3 cellular contexts compared by ENCODE assay signal in the genomic region with DNA sequence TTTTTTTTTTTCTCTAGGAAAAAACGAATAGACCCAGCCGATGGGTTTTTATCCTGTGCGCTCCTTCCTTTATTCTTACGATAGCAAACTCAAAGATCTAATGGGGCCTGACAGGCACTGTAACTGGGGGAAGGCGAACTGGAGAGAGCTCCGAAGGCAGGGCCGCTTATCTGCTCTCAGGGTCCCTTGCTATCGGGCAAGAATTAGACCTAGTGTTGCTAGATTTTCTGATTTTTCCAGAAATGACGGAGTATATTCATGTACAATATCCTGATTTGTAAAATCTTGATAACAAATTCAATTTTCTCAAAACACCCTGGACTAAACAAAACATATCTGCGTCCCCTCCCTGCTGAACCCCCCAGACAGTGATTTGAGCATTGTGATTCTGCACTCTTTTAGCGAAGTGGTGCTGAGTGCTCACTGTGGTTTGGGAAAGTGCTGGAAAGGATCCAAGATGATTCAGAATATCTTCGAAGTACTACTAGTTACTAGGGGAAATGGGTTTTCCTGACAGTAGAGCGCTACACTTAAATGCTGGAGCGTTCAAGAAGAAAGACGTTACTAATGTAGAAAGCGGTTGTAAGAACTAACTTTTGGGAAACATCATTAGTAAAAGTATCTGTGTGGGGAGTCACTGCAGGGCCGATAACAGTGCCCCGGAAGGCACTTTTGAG.
TF ChIP-seq lines count a peak whose summit lies in the region.

No MANE protein-coding gene starts in this region.

TF ChIP-seq in SK-N-SH, 30 proteins besides CTCF, POLR2A, EP300 and RAD21:
- TF ChIP-seq, protein P1, sequence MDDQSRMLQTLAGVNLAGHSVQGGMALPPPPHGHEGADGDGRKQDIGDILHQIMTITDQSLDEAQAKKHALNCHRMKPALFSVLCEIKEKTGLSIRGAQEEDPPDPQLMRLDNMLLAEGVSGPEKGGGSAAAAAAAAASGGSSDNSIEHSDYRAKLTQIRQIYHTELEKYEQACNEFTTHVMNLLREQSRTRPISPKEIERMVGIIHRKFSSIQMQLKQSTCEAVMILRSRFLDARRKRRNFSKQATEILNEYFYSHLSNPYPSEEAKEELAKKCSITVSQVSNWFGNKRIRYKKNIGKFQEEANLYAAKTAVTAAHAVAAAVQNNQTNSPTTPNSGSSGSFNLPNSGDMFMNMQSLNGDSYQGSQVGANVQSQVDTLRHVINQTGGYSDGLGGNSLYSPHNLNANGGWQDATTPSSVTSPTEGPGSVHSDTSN (IDR thresholded peaks at IDR 0.05): no peak
- TF ChIP-seq GABPA (IDR thresholded peaks at IDR 0.05; ENCODE audit: low read depth): no peak
- TF ChIP-seq MEF2A (IDR thresholded peaks at IDR 0.05; ENCODE audit: borderline replicate concordance, low read depth): no peak
- TF ChIP-seq, protein P2, sequence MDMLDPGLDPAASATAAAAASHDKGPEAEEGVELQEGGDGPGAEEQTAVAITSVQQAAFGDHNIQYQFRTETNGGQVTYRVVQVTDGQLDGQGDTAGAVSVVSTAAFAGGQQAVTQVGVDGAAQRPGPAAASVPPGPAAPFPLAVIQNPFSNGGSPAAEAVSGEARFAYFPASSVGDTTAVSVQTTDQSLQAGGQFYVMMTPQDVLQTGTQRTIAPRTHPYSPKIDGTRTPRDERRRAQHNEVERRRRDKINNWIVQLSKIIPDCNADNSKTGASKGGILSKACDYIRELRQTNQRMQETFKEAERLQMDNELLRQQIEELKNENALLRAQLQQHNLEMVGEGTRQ (IDR thresholded peaks at IDR 0.05; ENCODE audit: borderline replicate concordance, low read depth, low read length): no peak
- no peak for TF ChIP-seq CHD2 (IDR thresholded peaks at IDR 0.05; ENCODE audit: low read length, partially characterized antibody)
- TF ChIP-seq, protein P3, sequence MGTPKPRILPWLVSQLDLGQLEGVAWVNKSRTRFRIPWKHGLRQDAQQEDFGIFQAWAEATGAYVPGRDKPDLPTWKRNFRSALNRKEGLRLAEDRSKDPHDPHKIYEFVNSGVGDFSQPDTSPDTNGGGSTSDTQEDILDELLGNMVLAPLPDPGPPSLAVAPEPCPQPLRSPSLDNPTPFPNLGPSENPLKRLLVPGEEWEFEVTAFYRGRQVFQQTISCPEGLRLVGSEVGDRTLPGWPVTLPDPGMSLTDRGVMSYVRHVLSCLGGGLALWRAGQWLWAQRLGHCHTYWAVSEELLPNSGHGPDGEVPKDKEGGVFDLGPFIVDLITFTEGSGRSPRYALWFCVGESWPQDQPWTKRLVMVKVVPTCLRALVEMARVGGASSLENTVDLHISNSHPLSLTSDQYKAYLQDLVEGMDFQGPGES (IDR thresholded peaks at IDR 0.05; ENCODE audit: low read depth, low read length): no peak
- TF ChIP-seq FOXJ3 (CRISPR knock-in tag; IDR thresholded peaks at IDR 0.05): no peak
- TF ChIP-seq NFIC (IDR thresholded peaks at IDR 0.05; ENCODE audit: borderline replicate concordance): no peak
- TF ChIP-seq ELF1 (IDR thresholded peaks at IDR 0.05): no peak
- TF ChIP-seq, protein P4, sequence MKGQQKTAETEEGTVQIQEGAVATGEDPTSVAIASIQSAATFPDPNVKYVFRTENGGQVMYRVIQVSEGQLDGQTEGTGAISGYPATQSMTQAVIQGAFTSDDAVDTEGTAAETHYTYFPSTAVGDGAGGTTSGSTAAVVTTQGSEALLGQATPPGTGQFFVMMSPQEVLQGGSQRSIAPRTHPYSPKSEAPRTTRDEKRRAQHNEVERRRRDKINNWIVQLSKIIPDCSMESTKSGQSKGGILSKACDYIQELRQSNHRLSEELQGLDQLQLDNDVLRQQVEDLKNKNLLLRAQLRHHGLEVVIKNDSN (IDR thresholded peaks at IDR 0.05; ENCODE audit: borderline replicate concordance, low read depth): no peak
- TF ChIP-seq TAF1 (IDR thresholded peaks at IDR 0.05; ENCODE audit: borderline replicate concordance, low read depth, low read length): no peak
- no peak for TF ChIP-seq POLR2AphosphoS5 (IDR thresholded peaks at IDR 0.05; ENCODE audit: low read depth, low read length)
- TF ChIP-seq TCF12 (IDR thresholded peaks at IDR 0.05): no peak
- TF ChIP-seq FOXM1 (IDR thresholded peaks at IDR 0.05; ENCODE audit: low read depth): no peak
- TF ChIP-seq SIN3A (IDR thresholded peaks at IDR 0.05; ENCODE audit: borderline replicate concordance, low read depth, low read length): no peak

TF ChIP-seq in SK-N-SH treated with all-trans-retinoic acid at 6 μM for 48 hours, 23 proteins besides CTCF, POLR2A, EP300 and RAD21 (continued from another document):
- TF ChIP-seq, protein P5, sequence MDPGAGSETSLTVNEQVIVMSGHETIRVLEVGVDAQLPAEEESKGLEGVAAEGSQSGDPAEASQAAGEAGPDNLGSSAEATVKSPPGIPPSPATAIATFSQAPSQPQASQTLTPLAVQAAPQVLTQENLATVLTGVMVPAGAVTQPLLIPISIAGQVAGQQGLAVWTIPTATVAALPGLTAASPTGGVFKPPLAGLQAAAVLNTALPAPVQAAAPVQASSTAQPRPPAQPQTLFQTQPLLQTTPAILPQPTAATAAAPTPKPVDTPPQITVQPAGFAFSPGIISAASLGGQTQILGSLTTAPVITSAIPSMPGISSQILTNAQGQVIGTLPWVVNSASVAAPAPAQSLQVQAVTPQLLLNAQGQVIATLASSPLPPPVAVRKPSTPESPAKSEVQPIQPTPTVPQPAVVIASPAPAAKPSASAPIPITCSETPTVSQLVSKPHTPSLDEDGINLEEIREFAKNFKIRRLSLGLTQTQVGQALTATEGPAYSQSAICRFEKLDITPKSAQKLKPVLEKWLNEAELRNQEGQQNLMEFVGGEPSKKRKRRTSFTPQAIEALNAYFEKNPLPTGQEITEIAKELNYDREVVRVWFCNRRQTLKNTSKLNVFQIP (CRISPR knock-in tag; IDR thresholded peaks at IDR 0.05; ENCODE audit: borderline replicate concordance, low read depth): no peak
- TF ChIP-seq BACH2 (CRISPR knock-in tag; IDR thresholded peaks at IDR 0.05; ENCODE audit: borderline replicate concordance): no peak
- TF ChIP-seq RARB (CRISPR knock-in tag; IDR thresholded peaks at IDR 0.05): no peak
- no peak for TF ChIP-seq ZFP3 (CRISPR knock-in tag; IDR thresholded peaks at IDR 0.05)
- no peak for TF ChIP-seq ESRRG (CRISPR knock-in tag; IDR thresholded peaks at IDR 0.05)
- no peak for TF ChIP-seq TCF4 (CRISPR knock-in tag; IDR thresholded peaks at IDR 0.05; ENCODE audit: borderline replicate concordance)
- no peak for TF ChIP-seq SNAI2 (CRISPR knock-in tag; IDR thresholded peaks at IDR 0.05)
- TF ChIP-seq, protein P6, sequence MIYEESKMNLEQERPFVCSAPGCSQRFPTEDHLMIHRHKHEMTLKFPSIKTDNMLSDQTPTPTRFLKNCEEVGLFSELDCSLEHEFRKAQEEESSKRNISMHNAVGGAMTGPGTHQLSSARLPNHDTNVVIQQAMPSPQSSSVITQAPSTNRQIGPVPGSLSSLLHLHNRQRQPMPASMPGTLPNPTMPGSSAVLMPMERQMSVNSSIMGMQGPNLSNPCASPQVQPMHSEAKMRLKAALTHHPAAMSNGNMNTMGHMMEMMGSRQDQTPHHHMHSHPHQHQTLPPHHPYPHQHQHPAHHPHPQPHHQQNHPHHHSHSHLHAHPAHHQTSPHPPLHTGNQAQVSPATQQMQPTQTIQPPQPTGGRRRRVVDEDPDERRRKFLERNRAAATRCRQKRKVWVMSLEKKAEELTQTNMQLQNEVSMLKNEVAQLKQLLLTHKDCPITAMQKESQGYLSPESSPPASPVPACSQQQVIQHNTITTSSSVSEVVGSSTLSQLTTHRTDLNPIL (CRISPR knock-in tag; IDR thresholded peaks at IDR 0.05; ENCODE audit: low read depth): no peak
- TF ChIP-seq, protein P7, sequence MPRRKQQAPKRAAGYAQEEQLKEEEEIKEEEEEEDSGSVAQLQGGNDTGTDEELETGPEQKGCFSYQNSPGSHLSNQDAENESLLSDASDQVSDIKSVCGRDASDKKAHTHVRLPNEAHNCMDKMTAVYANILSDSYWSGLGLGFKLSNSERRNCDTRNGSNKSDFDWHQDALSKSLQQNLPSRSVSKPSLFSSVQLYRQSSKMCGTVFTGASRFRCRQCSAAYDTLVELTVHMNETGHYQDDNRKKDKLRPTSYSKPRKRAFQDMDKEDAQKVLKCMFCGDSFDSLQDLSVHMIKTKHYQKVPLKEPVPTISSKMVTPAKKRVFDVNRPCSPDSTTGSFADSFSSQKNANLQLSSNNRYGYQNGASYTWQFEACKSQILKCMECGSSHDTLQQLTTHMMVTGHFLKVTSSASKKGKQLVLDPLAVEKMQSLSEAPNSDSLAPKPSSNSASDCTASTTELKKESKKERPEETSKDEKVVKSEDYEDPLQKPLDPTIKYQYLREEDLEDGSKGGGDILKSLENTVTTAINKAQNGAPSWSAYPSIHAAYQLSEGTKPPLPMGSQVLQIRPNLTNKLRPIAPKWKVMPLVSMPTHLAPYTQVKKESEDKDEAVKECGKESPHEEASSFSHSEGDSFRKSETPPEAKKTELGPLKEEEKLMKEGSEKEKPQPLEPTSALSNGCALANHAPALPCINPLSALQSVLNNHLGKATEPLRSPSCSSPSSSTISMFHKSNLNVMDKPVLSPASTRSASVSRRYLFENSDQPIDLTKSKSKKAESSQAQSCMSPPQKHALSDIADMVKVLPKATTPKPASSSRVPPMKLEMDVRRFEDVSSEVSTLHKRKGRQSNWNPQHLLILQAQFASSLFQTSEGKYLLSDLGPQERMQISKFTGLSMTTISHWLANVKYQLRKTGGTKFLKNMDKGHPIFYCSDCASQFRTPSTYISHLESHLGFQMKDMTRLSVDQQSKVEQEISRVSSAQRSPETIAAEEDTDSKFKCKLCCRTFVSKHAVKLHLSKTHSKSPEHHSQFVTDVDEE (CRISPR knock-in tag; IDR thresholded peaks at IDR 0.05): no peak
- no peak for TF ChIP-seq PPARA (CRISPR knock-in tag; IDR thresholded peaks at IDR 0.05; ENCODE audit: borderline replicate concordance)
- TF ChIP-seq ZFP30 (CRISPR knock-in tag; IDR thresholded peaks at IDR 0.05): no peak
- no peak for TF ChIP-seq ISL1 (CRISPR knock-in tag; IDR thresholded peaks at IDR 0.05)
- no peak for TF ChIP-seq TOX (CRISPR knock-in tag; IDR thresholded peaks at IDR 0.05; ENCODE audit: borderline replicate concordance)

TF ChIP-seq in HEK293T, 16 proteins besides CTCF, POLR2A, EP300 and RAD21 (continued from another document):
- TF ChIP-seq, protein P8, sequence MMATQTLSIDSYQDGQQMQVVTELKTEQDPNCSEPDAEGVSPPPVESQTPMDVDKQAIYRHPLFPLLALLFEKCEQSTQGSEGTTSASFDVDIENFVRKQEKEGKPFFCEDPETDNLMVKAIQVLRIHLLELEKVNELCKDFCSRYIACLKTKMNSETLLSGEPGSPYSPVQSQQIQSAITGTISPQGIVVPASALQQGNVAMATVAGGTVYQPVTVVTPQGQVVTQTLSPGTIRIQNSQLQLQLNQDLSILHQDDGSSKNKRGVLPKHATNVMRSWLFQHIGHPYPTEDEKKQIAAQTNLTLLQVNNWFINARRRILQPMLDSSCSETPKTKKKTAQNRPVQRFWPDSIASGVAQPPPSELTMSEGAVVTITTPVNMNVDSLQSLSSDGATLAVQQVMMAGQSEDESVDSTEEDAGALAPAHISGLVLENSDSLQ (IDR thresholded peaks at IDR 0.05): no peak
TF ChIP-seq in HEK293T: peak in this region for 0.
